In the genomic region with DNA sequence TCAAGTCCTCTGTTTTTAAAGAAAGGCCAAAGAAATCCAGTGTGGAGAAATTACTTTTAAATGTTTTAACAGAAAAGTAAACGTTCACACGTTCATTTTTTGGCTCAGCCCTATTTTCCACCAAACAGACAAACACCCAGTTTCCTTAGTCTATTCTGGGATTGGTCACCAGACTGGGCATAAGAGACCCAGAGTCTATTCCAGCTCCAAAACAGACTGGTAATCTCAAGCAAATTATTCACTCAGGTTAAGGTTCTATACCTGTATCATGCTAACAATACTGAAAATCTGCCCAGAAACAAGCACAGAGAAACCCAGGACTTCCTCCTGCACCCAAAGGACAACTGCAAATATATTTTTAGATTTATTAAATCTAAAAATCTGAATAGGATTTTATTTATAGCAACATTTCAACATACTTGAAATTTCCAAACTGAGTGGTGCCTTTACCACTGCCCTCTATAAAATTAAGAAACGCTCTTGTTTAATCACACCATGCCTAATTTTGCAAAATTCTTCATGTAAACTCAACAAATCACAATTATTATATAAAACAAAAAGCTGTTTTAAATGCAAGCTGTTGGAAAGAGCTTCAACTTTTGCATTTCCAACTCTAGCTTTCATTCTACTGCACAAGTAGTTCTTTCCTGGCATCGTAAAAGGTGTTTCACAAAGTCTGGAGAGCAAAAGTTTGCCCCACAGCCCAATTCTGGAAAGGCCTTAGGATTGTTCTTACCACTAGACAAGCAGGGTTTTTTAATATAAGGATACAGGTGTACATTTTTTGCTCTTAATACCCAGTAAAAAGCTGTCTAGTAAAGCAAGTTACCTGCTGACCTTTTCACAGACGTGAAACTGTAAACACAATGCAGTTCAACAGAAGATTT, we compare ENCODE assay signal across 8 cellular contexts. TPM values are rescaled to one million over a fixed set of nuclear protein-coding genes. Genes with fewer than 3 reads are reported as not detected.
DNase-seq lines count a peak whose midpoint lies in the region; ATAC-seq and TF ChIP-seq lines count a peak whose summit lies in the region.

No MANE protein-coding gene starts in this region.

- peak; percentile 4 for ATAC-seq in HG02759 (IDR thresholded peaks at IDR 0.05; ENCODE audit: unreplicated experiment)

- peak overlapping the region; percentile 64 for H3K4me3 ChIP-seq in AG10803 (ENCODE audit: low read length)
- H3K4me3 ChIP-seq in mononuclear cell (ENCODE audit: low read length): peak overlapping the region; percentile 48

- H3K4me1 ChIP-seq in mononuclear cell (ENCODE audit: insufficient read depth, low read length): peaks cover 39% of the 10 kb centered on the region

- H3K9me3 Mint-ChIP-seq in brain: peaks cover 14 to 26% (median 18%) of the 10 kb centered on the region in 5 experiments
- peaks cover 29% of the 10 kb centered on the region for H3K9me3 Mint-ChIP-seq in mesothelial cell of epicardium

- peak overlapping the region in 3 of 5 experiments; percentile 25 to 78 (median 65) for H3K27ac Mint-ChIP-seq in brain
- H3K27ac Mint-ChIP-seq in mesothelial cell of epicardium: no peak overlapping the region

- H3K9me3 ChIP-seq in mononuclear cell (ENCODE audit: low read depth, low read length): no peaks in the 10 kb centered on the region

- H3K4me3 Mint-ChIP-seq in brain: peak overlapping the region; percentile 54 to 85 (median 66)
- H3K4me3 Mint-ChIP-seq in mesothelial cell of epicardium: no peak overlapping the region

- H3K4me1 Mint-ChIP-seq in brain (peaks cover 46% of the 10 kb centered on the region), mesothelial cell of epicardium (peaks cover 6% of the 10 kb centered on the region)

- H3K27me3 Mint-ChIP-seq in brain (no peaks in the 10 kb centered on the region), mesothelial cell of epicardium (ENCODE audit: low read depth) (no peaks in the 10 kb centered on the region)

- no peak for TF ChIP-seq CTCF in AG10803 (conservative IDR thresholded peaks at IDR 0.05; ENCODE audit: low read length)
- no peak for TF ChIP-seq CTCF in brain (conservative IDR thresholded peaks at IDR 0.05)
- TF ChIP-seq CTCF in mesothelial cell of epicardium (IDR thresholded peaks at IDR 0.05; ENCODE audit: unreplicated experiment): no peak

- POLR2A ChIA-PET in HEK293T (lab: Yijun Ruan, JAX): interaction anchor here (1.1 to 1.4 kb wide), 2 partner anchors 10 to 17 kb away, joined by 3 to 7 read pairs; no protein-coding TSS in a partner anchor

- DNase-seq in AG10803 (ENCODE audit: low read depth) (no peak), hepatic stellate cell (ENCODE audit: low spot score) (no peak), superior temporal gyrus (ENCODE audit: extremely low spot score) (no peak), HEK293T (ENCODE audit: extremely low spot score) (no peak), mesothelial cell of epicardium (ENCODE audit: low spot score in 2 of 2, unreplicated experiment in 2 of 2) (no peak)

- H3K27me3 ChIP-seq in mononuclear cell (ENCODE audit: insufficient read depth, low read length): no peaks in the 10 kb centered on the region

- CTCF ChIA-PET in HEK293T (lab: Yijun Ruan, JAX): no interaction called here

- H3K36me3 Mint-ChIP-seq in brain (peaks cover 69% of the 10 kb centered on the region), mesothelial cell of epicardium (peaks cover 20% of the 10 kb centered on the region)

TF ChIP-seq in HEK293T, 16 proteins besides CTCF, POLR2A, EP300 and RAD21:
- no peak for TF ChIP-seq TARDBP (IDR thresholded peaks at IDR 0.05)

RNA-seq across cellular contexts. Expression of gene ZNF148, which starts 18.7 kb away (rescaled TPM):
- 3.6 TPM for polyA plus RNA-seq in brain (ENCODE audit: insufficient read depth, low read depth, low replicate concordance)
- total RNA-seq in mononuclear cell (25.9 TPM), mesothelial cell of epicardium (52.1 to 54.3 TPM (median 53.6 TPM) in 3 replicates)
